ENCODE assay signal across 11 cellular contexts in genomic region chrX:17082831-17083230, GRCh38.
DNase-seq lines count a peak whose midpoint lies in the region; ATAC-seq and TF ChIP-seq lines count a peak whose summit lies in the region.
"Had no signal": no experiment of that assay in that cellular context is flagged by ENCODE, and none has a peak within 500 bp of the region (broad histone marks: within the 10 kb centered on the region; RNA-seq: fewer than 3 reads in every experiment).

No MANE protein-coding gene starts in this region.

- intact Hi-C loops in dorsolateral prefrontal cortex (cut with DNase I): no loop called here

- H3K27ac Mint-ChIP-seq in type B pancreatic cell: no peak overlapping the region
- H3K27ac Mint-ChIP-seq: B cell had no signal

- H3K27ac ChIP-seq in dorsolateral prefrontal cortex: peak overlapping the region in 14 of 59 donors; percentile 4 to 59 (median 30)

- no peak overlapping the region for H3K4me3 ChIP-seq in dorsolateral prefrontal cortex

- H3K9me3 Mint-ChIP-seq in type B pancreatic cell: no peaks in the 10 kb centered on the region
- H3K9me3 Mint-ChIP-seq: IgD-negative memory B cell had no signal

- no peak overlapping the region for H3K4me3 Mint-ChIP-seq in type B pancreatic cell
- H3K4me3 Mint-ChIP-seq: B cell, IgD-negative memory B cell had no signal

- no peak for ATAC-seq in HG02588 (IDR thresholded peaks at IDR 0.05; ENCODE audit: unreplicated experiment)

- TF ChIP-seq CTCF in dorsolateral prefrontal cortex (IDR thresholded peaks at IDR 0.05 in 54 of 56, conservative IDR thresholded peaks at IDR 0.05 in 2 of 56; ENCODE audit: low read depth in 1 of 56, partially characterized antibody in 56 of 56) (peak in 32 of 56 donors; percentile 5 to 49 (median 26)), type B pancreatic cell (conservative IDR thresholded peaks at IDR 0.05) (peak; percentile 49)

- DNase-seq in SIG-M5 treated with dmso at 0.1 percent for 504 hours (lab: John Stamatoyannopoulos, UW; ENCODE audit: unreplicated experiment): peak; percentile 0
- no peak for DNase-seq in SIG-M5 (lab: John Stamatoyannopoulos, UW)
- DNase-seq in NCI-H82 (lab: John Stamatoyannopoulos, UW): peak; percentile 76
- no peak for DNase-seq in dorsolateral prefrontal cortex
- DNase-seq in type B pancreatic cell (ENCODE audit: extremely low spot score, unreplicated experiment): no peak
- no peak for DNase-seq in MV-4-11 (lab: John Stamatoyannopoulos, UW)
- DNase-seq in NCI-H2196 (lab: John Stamatoyannopoulos, UW; ENCODE audit: unreplicated experiment): no peak
- DNase-seq: activated CD4-positive, alpha-beta T cell treated with anti-CD3 and anti-CD28 coated beads, Interleukin-2, amount 50 U/mL, for 48 hours had no signal

- H3K4me1 Mint-ChIP-seq in type B pancreatic cell (ENCODE audit: unreplicated experiment): peaks cover 4% of the 10 kb centered on the region
- H3K4me1 Mint-ChIP-seq: B cell, IgD-negative memory B cell had no signal

- peaks cover 0 to 57% (median 7%) of the 10 kb centered on the region in 45 donors for H3K27me3 ChIP-seq in dorsolateral prefrontal cortex

- H3K27me3 Mint-ChIP-seq in type B pancreatic cell: peaks cover 13% of the 10 kb centered on the region
- H3K27me3 Mint-ChIP-seq: B cell had no signal

- no peaks in the 10 kb centered on the region for H3K36me3 Mint-ChIP-seq in type B pancreatic cell
- H3K36me3 Mint-ChIP-seq: IgD-negative memory B cell had no signal

Comparison
In these comparisons a context has a peak if more than half of its experiments do, and no peak if none do; other contexts are left out.
1. DNase-seq: peak in SIG-M5 treated with dmso at 0.1 percent for 504 hours (single experiment) and NCI-H82 (single experiment); none in SIG-M5 (single experiment), dorsolateral prefrontal cortex (0 of 10), type B pancreatic cell (single experiment), MV-4-11 (single experiment) and NCI-H2196 (single experiment).